ENCODE assay signal across 8 cellular contexts in the genomic region with DNA sequence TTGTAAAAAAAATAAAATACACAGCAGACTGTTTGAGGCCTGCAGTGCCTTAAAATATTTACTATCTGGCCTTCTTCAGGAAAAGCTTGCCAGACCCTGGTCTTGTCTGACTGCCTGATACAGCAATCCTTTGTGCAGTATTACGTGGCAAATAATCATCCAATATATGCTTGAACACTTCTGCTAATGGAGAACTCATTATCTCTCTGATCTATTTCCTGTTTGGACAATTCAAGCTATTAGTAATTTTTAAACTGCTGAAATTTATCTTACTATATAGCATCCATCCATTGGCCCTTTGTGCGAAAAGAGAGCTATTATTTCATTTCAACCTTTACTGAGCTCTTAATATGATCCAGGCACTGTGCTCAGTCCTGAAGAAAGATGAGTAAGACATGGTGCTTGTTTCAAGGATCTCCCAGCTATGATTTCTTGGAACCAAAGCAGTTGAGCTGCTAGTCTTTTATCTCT. TPM values are rescaled to one million over a fixed set of nuclear protein-coding genes. Genes with fewer than 3 reads are reported as not detected.
A peak's percentile ranks its signal among the peaks of the same experiment; 100 is the strongest.
DNase-seq lines count a peak whose midpoint lies in the region; ATAC-seq and TF ChIP-seq lines count a peak whose summit lies in the region.

No MANE protein-coding gene starts in this region.

- ATAC-seq in left ventricle myocardium superior (no peak), upper lobe of right lung (no peak)

- H3K27me3 ChIP-seq in left ventricle myocardium inferior (ENCODE audit: low read depth) (no peaks in the 10 kb centered on the region), upper lobe of right lung (no peaks in the 10 kb centered on the region)

- no peaks in the 10 kb centered on the region for H3K36me3 ChIP-seq in left ventricle myocardium inferior
- H3K36me3 ChIP-seq in upper lobe of right lung: no peaks in the 10 kb centered on the region

- peaks cover 64% of the 10 kb centered on the region for H3K4me1 ChIP-seq in left ventricle myocardium inferior
- H3K4me1 ChIP-seq in upper lobe of right lung: peaks cover 57% of the 10 kb centered on the region

- intact Hi-C loops in left ventricle myocardium inferior (cut with micrococcal nuclease): no loop called here
- intact Hi-C loops in left ventricle myocardium superior (cut with micrococcal nuclease): no loop called here
- intact Hi-C loops in upper lobe of right lung (cut with DNase I): no loop called here

- H3K9me3 ChIP-seq in left ventricle myocardium inferior (replicated peaks): no peaks in the 10 kb centered on the region
- no peaks in the 10 kb centered on the region for H3K9me3 ChIP-seq in upper lobe of right lung

- H3K27ac ChIP-seq in left ventricle myocardium inferior (replicated peaks): peak overlapping the region; percentile 86
- peak overlapping the region; percentile 54 for H3K27ac ChIP-seq in VCaP
- H3K27ac ChIP-seq in upper lobe of right lung: peak overlapping the region; percentile 80

- TF ChIP-seq CTCF in left ventricle myocardium inferior (IDR thresholded peaks at IDR 0.05; ENCODE audit: borderline replicate concordance): no peak
- TF ChIP-seq CTCF in VCaP (conservative IDR thresholded peaks at IDR 0.05): no peak
- TF ChIP-seq CTCF in upper lobe of right lung (IDR thresholded peaks at IDR 0.05): no peak

- no peak overlapping the region for H3K4me3 ChIP-seq in left ventricle myocardium inferior
- H3K4me3 ChIP-seq in upper lobe of right lung: no peak overlapping the region

- DNase-seq in left ventricle myocardium inferior: no peak
- no peak for DNase-seq in left ventricle myocardium superior
- peak; percentile 20 for DNase-seq in glomerular visceral epithelial cell (ENCODE audit: extremely low spot score)
- DNase-seq in upper lobe of right lung: no peak
- DNase-seq in hippocampal formation (lab: John Stamatoyannopoulos, UW): no peak
- no peak for DNase-seq in NCI-H187 (lab: John Stamatoyannopoulos, UW)
- no peak for DNase-seq in SK-N-DZ (ENCODE audit: low spot score)

RNA-seq across cellular contexts. Expression of a gene that starts 15.9 kb away (rescaled TPM):
- 15.7 TPM for total RNA-seq in left ventricle myocardium inferior
- 15.9 TPM for total RNA-seq in left ventricle myocardium superior
- total RNA-seq in upper lobe of right lung: 49.9 TPM
- 31.4 and 37.8 TPM in 2 replicates for polyA plus RNA-seq in SK-N-DZ (2014; cell fraction: cytosol; rRNA removed)
- 30.9 and 35.2 TPM in 2 replicates for polyA plus RNA-seq in SK-N-DZ (2014; cell fraction: nucleus; rRNA removed)
